1 cellular context compared by ENCODE assay signal in the genomic region with DNA sequence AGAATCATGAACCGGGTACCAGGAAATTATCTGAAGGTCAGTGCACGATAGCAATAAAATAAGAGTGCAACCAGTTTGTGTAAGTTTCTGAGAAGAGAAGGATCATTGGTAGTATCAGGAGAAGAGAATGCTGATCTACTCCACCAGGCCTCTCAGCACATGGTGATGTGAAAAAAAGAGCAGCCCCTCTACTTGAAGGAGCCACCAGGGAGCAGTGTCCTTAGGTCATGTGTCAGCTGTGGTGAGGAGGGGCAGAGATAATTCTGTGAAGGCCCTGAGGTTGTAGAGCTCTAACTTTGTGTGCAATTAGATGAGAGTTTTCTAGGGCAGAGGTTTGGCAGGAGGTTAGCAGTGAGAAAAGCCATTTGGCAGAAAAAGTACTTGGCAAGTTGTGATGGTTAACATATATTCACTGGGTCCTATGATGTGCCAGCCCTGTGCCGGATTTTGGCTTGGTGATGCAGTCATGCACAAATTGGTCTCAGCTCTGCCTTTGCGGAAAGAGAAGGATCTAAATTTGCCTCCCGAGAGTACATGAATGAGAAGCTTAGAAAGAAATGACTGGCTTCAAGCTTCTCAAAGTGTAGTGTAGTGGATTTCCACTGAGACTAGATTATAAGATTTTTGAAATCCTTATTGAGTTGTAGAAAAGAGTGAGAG.
A peak's percentile ranks its signal among the peaks of the same experiment; 100 is the strongest.
TF ChIP-seq lines count a peak whose summit lies in the region.

No MANE protein-coding gene starts in this region.

TF ChIP-seq in H1, 55 proteins besides CTCF, POLR2A, EP300 and RAD21:
- TF ChIP-seq MAFK (IDR thresholded peaks at IDR 0.05; ENCODE audit: low read depth, low read length) (no peak), ASH2L (IDR thresholded peaks at IDR 0.05; ENCODE audit: low read length) (no peak), SIRT6 (IDR thresholded peaks at IDR 0.05; ENCODE audit: low read length) (no peak), BRCA1 (IDR thresholded peaks at IDR 0.05; ENCODE audit: low read depth, low read length) (no peak)
- TF ChIP-seq, protein P1, sequence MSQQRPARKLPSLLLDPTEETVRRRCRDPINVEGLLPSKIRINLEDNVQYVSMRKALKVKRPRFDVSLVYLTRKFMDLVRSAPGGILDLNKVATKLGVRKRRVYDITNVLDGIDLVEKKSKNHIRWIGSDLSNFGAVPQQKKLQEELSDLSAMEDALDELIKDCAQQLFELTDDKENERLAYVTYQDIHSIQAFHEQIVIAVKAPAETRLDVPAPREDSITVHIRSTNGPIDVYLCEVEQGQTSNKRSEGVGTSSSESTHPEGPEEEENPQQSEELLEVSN (IDR thresholded peaks at IDR 0.05): peak; percentile 19; the same call in 1 of the 2 replicates
- TF ChIP-seq, protein P2, sequence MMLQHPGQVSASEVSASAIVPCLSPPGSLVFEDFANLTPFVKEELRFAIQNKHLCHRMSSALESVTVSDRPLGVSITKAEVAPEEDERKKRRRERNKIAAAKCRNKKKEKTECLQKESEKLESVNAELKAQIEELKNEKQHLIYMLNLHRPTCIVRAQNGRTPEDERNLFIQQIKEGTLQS (IDR thresholded peaks at IDR 0.05; ENCODE audit: insufficient read depth, low read depth, low read length): 0 out of 2 replicates have a peak, but pooled peaks have one; percentile 4
- TF ChIP-seq, protein P3, sequence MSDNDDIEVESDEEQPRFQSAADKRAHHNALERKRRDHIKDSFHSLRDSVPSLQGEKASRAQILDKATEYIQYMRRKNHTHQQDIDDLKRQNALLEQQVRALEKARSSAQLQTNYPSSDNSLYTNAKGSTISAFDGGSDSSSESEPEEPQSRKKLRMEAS (IDR thresholded peaks at IDR 0.05): peak; percentile 64; the same call in 1 of the 2 replicates
